In genomic region chr4:113170818-113171468, GRCh38 we compare ENCODE assay signal across 1 cellular context.
A peak's percentile ranks its signal among the peaks of the same experiment; 100 is the strongest.
TF ChIP-seq lines count a peak whose summit lies in the region.

No MANE protein-coding gene starts in this region.

TF ChIP-seq in HepG2, 621 proteins besides CTCF, POLR2A, EP300 and RAD21 (continued from another document):
- TF ChIP-seq SAP130 (CRISPR knock-in tag; IDR thresholded peaks at IDR 0.05; ENCODE audit: low read depth) (peak; percentile 59), GATA4 (IDR thresholded peaks at IDR 0.05; ENCODE audit: borderline replicate concordance, low read depth) (peak; percentile 85), TARDBP (CRISPR knock-in tag; IDR thresholded peaks at IDR 0.05) (0 out of 2 replicates have a peak, but pooled peaks have one; percentile 20), NR2F6 (IDR thresholded peaks at IDR 0.05) (peak; percentile 87), NR2F6 (CRISPR knock-in tag; IDR thresholded peaks at IDR 0.05) (peak; percentile 87), NR2F2 (IDR thresholded peaks at IDR 0.05; ENCODE audit: borderline replicate concordance, low read depth) (peak; percentile 88), HOMEZ (CRISPR knock-in tag; IDR thresholded peaks at IDR 0.05; ENCODE audit: low read depth) (peak; percentile 25; the same call in 1 of the 2 replicates), TBX2 (CRISPR knock-in tag; IDR thresholded peaks at IDR 0.05; ENCODE audit: borderline replicate concordance) (peak; percentile 59), SIX1 (CRISPR knock-in tag; IDR thresholded peaks at IDR 0.05; ENCODE audit: borderline replicate concordance) (0 out of 2 replicates have a peak, but pooled peaks have one; percentile 54), RARA (CRISPR knock-in tag; IDR thresholded peaks at IDR 0.05) (peak; percentile 36; the same call in 1 of the 2 replicates), EEA1 (CRISPR knock-in tag; IDR thresholded peaks at IDR 0.05; ENCODE audit: borderline replicate concordance) (no peak), CBFB (CRISPR knock-in tag; IDR thresholded peaks at IDR 0.05) (peak; percentile 69; the same call in 1 of the 2 replicates), ZNF260 (CRISPR knock-in tag; IDR thresholded peaks at IDR 0.05; ENCODE audit: borderline replicate concordance, low read depth) (no peak), GFI1 (CRISPR knock-in tag; IDR thresholded peaks at IDR 0.05; ENCODE audit: borderline replicate concordance) (peak; percentile 82), REST (IDR thresholded peaks at IDR 0.05; ENCODE audit: borderline replicate concordance in 1 of 2, low read depth in 1 of 2, low read length in 2 of 2) (0 out of 4 replicates have a peak, but pooled peaks of 1 of the 2 experiments have one; percentile 19)
